In the genomic region with DNA sequence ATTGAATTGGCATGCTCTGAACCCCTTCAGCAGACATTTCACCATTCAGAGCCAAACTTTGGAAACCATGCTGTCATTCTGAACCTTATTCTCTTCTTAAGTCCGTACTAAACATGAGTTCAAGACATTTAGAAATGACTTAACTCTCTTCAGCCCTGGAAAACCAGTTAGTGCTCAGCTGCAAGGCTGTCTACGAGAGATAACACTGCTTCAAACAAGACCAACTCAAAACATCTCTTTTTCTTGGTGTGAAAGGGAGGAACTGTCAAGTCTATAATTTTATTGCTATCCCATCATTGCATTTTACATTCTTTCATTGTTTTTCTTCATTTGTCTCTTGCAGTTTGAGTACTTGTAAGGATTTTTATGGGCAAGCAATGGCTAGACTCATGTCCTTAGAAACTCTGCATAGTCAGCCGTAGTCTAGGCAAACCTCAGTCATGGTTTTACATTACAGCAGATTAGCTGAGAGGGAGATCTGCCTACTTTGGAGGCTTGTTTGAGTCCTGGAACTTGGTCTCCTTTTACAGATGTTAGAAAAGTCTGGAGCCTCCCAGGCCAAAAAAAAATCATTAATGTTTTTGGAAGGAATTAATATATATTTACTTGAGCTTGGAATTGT, we compare ENCODE assay signal across 1 cellular context.
TF ChIP-seq lines count a peak whose summit lies in the region.

No MANE protein-coding gene starts in this region.

TF ChIP-seq in WTC11, 78 proteins besides CTCF, POLR2A, EP300 and RAD21 (continued from another document):
- TF ChIP-seq, protein P1, sequence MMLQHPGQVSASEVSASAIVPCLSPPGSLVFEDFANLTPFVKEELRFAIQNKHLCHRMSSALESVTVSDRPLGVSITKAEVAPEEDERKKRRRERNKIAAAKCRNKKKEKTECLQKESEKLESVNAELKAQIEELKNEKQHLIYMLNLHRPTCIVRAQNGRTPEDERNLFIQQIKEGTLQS (CRISPR knock-in tag; conservative IDR thresholded peaks at IDR 0.05): no peak
